ENCODE assay signal across 9 cellular contexts in the genomic region with DNA sequence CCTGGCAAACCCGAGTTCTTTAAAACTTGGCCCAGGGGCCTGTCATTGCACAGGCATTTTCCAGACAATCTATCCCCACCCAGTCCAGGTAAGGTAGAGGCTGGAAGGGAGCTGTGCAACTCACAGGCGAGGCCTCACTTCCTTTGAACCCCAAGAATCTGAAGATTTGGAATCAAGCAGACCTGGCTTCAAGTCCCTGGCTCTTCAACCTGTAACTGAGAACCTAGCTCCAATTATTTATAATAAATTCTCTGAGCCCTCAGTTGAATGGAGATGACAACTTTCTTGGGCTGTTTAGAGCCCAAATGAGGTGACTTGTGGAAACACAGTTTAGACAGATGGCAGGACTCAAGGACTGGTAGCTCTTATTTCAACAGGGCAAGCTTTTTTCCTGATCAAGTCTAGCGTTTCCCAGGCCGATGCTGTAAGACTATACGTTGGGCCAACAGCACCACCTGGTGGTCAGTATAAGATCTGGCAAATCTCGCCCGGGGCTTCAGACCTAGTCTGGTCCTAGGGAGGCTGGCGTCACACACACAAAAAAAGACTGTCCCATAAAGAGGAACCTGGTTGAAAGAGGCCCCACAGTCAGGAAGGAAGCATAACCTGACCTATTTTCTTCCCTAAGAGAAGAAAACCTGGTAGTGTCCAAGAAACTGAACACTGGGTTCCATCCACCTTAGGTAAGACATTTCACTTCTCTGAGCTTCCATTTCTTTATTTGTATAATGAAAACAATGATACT.
DNase-seq lines count a peak whose midpoint lies in the region; ATAC-seq and TF ChIP-seq lines count a peak whose summit lies in the region.
"Had no signal": no experiment of that assay in that cellular context is flagged by ENCODE, and none has a peak within 500 bp of the region (broad histone marks: within the 10 kb centered on the region; RNA-seq: fewer than 3 reads in every experiment).

No MANE protein-coding gene starts in this region.

- POLR2A ChIA-PET in activated CD4-positive, alpha-beta T cell treated with anti-CD3 and anti-CD28 coated beads for 36 hours (lab: Charles Lee): interaction anchor here (0.6 to 1.3 kb wide), 2 partner anchors 102 to 123 kb away, joined by 4 to 5 read pairs; a partner anchor contains a TSS

- H3K9me3 ChIP-seq in colonic mucosa (no peaks in the 10 kb centered on the region), liver (ENCODE audit: control insufficient read depth in 4 of 4, low read length in 3 of 4) (no peaks in the 10 kb centered on the region)

- H3K9ac ChIP-seq in colonic mucosa (ENCODE audit: low read depth in 2 of 2, low read length in 2 of 2) (no peak overlapping the region), liver (ENCODE audit: low read depth in 1 of 2, low read length in 2 of 2) (no peak overlapping the region)

- H3K4me3 ChIP-seq in colonic mucosa: no peak overlapping the region
- no peak overlapping the region for H3K4me3 ChIP-seq in liver (ENCODE audit: low read depth in 1 of 3, low read length in 3 of 3)

- H3K27me3 ChIP-seq in colonic mucosa: no peaks in the 10 kb centered on the region
- H3K27me3 ChIP-seq in liver (ENCODE audit: control insufficient read depth in 4 of 4, insufficient read depth in 4 of 4, low read length in 3 of 4): no peaks in the 10 kb centered on the region

- H3K27ac ChIP-seq in colonic mucosa (no peak overlapping the region), liver (ENCODE audit: low read depth in 1 of 2, low read length in 2 of 2) (no peak overlapping the region)

- intact Hi-C loops in CD14-positive monocyte (cut with micrococcal nuclease) (loop anchor here (2.0 kb wide), 1 partner anchor 123 kb away; a partner anchor contains a TSS), colonic mucosa (cut with DNase I) (loop anchor here (2.0 to 10.0 kb wide), 2 partner anchors 123 to 211 kb away; a partner anchor contains a TSS)
- intact Hi-C loops in activated CD4-positive, alpha-beta T cell treated with anti-CD3 and anti-CD28 coated beads for 36 hours (cut with DNase I, micrococcal nuclease): loop anchor here (1.0 to 5.0 kb wide), 6 partner anchors 35 to 588 kb away; no protein-coding TSS in a partner anchor

- H3K36me3 Mint-ChIP-seq in CD14-positive monocyte: no peaks in the 10 kb centered on the region
- H3K36me3 Mint-ChIP-seq in activated CD4-positive, alpha-beta T cell treated with anti-CD3 and anti-CD28 coated beads for 36 hours (ENCODE audit: low read depth): no peaks in the 10 kb centered on the region

- H3K27me3 Mint-ChIP-seq in CD14-positive monocyte (ENCODE audit: low read depth in 3 of 3): peaks cover 3 to 7% (median 5%) of the 10 kb centered on the region in 3 donors
- H3K27me3 Mint-ChIP-seq in activated CD4-positive, alpha-beta T cell treated with anti-CD3 and anti-CD28 coated beads for 36 hours: no peaks in the 10 kb centered on the region

- H3K36me3 ChIP-seq in colonic mucosa: no peaks in the 10 kb centered on the region
- no peaks in the 10 kb centered on the region for H3K36me3 ChIP-seq in liver (ENCODE audit: control insufficient read depth in 4 of 4, insufficient read depth in 3 of 4, low read depth in 1 of 4, low read length in 3 of 4)

- no peak overlapping the region for H3K27ac Mint-ChIP-seq in CD14-positive monocyte
- no peak overlapping the region for H3K27ac Mint-ChIP-seq in activated CD4-positive, alpha-beta T cell treated with anti-CD3 and anti-CD28 coated beads for 36 hours
- H3K27ac Mint-ChIP-seq: T-helper 1 cell treated with Interleukin-12 subunit alpha and Interleukin-12 subunit beta and Interleukin-4 antibody, amounts not matched to agents 30 μg/mL and 1 μg/mL, for 36 hours had no signal

- no peaks in the 10 kb centered on the region for H3K4me1 ChIP-seq in colonic mucosa
- no peaks in the 10 kb centered on the region for H3K4me1 ChIP-seq in liver (ENCODE audit: control insufficient read depth in 4 of 4, insufficient read depth in 4 of 4, low read length in 3 of 4)

- H3K4me1 Mint-ChIP-seq in CD14-positive monocyte: peaks cover 11% of the 10 kb centered on the region
- peaks cover 3% of the 10 kb centered on the region for H3K4me1 Mint-ChIP-seq in activated CD4-positive, alpha-beta T cell treated with anti-CD3 and anti-CD28 coated beads for 36 hours

- 17% methylated on average over 8 of the region's 8 CpGs for WGBS in liver

- TF ChIP-seq RAD21 in liver (IDR thresholded peaks at IDR 0.05): peak; percentile 86 to 91

- TF ChIP-seq CTCF in CD14-positive monocyte (IDR thresholded peaks at IDR 0.05): peak; percentile 86
- peak; percentile 75 for TF ChIP-seq CTCF in colonic mucosa (IDR thresholded peaks at IDR 0.05)
- TF ChIP-seq CTCF in liver (IDR thresholded peaks at IDR 0.05; ENCODE audit: low read depth, low read length, missing input control): peak; percentile 76

- H3K9me3 Mint-ChIP-seq in CD14-positive monocyte: peaks cover 0 to 7% (median 0%) of the 10 kb centered on the region in 7 donors
- H3K9me3 Mint-ChIP-seq in activated CD4-positive, alpha-beta T cell treated with anti-CD3 and anti-CD28 coated beads for 36 hours (ENCODE audit: low read depth): no peaks in the 10 kb centered on the region

- ATAC-seq in GM19372 (IDR thresholded peaks at IDR 0.05; ENCODE audit: low read depth, unreplicated experiment) (peak; percentile 93), HG03457 (IDR thresholded peaks at IDR 0.05; ENCODE audit: unreplicated experiment) (peak; percentile 88)
- ATAC-seq in activated CD4-positive, alpha-beta T cell treated with anti-CD3 and anti-CD28 coated beads for 36 hours: peak; percentile 95

- CTCF ChIA-PET in activated CD4-positive, alpha-beta T cell treated with anti-CD3 and anti-CD28 coated beads for 36 hours (lab: Charles Lee): interaction anchor here (0.6 to 6.9 kb wide), 75 partner anchors 9 to 1190 kb away, joined by 3 to 109 read pairs (median 4); a partner anchor contains a TSS

- DNase-seq in CD14-positive monocyte (ENCODE audit: low spot score) (peak; percentile 83), NCI-H524 (lab: John Stamatoyannopoulos, UW) (peak; percentile 90 to 95), colonic mucosa (peak; percentile 77)
- peak; percentile 89 for DNase-seq in activated CD4-positive, alpha-beta T cell treated with anti-CD3 and anti-CD28 coated beads for 36 hours
- DNase-seq in stimulated activated CD4-positive, alpha-beta T cell treated with anti-CD3 and anti-CD28 coated beads, TNF-alpha, amount 100 ng/mL, for 4 hours (ENCODE audit: low read depth in 3 of 3): peak; percentile 38 to 60 (median 40)

- H3K4me3 Mint-ChIP-seq in CD14-positive monocyte: no peak overlapping the region
- H3K4me3 Mint-ChIP-seq in activated CD4-positive, alpha-beta T cell treated with anti-CD3 and anti-CD28 coated beads for 36 hours: no peak overlapping the region
- H3K4me3 Mint-ChIP-seq: T-helper 1 cell treated with Interleukin-12 subunit alpha and Interleukin-12 subunit beta and Interleukin-4 antibody, amounts not matched to agents 30 μg/mL and 1 μg/mL, for 36 hours had no signal

TF ChIP-seq in liver, 16 proteins besides CTCF, POLR2A, EP300 and RAD21 (continues in another document):
- TF ChIP-seq, protein P1, sequence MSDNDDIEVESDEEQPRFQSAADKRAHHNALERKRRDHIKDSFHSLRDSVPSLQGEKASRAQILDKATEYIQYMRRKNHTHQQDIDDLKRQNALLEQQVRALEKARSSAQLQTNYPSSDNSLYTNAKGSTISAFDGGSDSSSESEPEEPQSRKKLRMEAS (IDR thresholded peaks at IDR 0.05): no peak
- no peak for TF ChIP-seq JUND (IDR thresholded peaks at IDR 0.05)
- TF ChIP-seq NR2F2 (IDR thresholded peaks at IDR 0.05): no peak
- TF ChIP-seq, protein P2, sequence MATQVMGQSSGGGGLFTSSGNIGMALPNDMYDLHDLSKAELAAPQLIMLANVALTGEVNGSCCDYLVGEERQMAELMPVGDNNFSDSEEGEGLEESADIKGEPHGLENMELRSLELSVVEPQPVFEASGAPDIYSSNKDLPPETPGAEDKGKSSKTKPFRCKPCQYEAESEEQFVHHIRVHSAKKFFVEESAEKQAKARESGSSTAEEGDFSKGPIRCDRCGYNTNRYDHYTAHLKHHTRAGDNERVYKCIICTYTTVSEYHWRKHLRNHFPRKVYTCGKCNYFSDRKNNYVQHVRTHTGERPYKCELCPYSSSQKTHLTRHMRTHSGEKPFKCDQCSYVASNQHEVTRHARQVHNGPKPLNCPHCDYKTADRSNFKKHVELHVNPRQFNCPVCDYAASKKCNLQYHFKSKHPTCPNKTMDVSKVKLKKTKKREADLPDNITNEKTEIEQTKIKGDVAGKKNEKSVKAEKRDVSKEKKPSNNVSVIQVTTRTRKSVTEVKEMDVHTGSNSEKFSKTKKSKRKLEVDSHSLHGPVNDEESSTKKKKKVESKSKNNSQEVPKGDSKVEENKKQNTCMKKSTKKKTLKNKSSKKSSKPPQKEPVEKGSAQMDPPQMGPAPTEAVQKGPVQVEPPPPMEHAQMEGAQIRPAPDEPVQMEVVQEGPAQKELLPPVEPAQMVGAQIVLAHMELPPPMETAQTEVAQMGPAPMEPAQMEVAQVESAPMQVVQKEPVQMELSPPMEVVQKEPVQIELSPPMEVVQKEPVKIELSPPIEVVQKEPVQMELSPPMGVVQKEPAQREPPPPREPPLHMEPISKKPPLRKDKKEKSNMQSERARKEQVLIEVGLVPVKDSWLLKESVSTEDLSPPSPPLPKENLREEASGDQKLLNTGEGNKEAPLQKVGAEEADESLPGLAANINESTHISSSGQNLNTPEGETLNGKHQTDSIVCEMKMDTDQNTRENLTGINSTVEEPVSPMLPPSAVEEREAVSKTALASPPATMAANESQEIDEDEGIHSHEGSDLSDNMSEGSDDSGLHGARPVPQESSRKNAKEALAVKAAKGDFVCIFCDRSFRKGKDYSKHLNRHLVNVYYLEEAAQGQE (IDR thresholded peaks at IDR 0.05): no peak
- TF ChIP-seq HNF4G (IDR thresholded peaks at IDR 0.05): no peak
- no peak for TF ChIP-seq FOXA2 (IDR thresholded peaks at IDR 0.05)
- no peak for TF ChIP-seq HNF4A (conservative IDR thresholded peaks at IDR 0.05)
- no peak for TF ChIP-seq FOXA1 (IDR thresholded peaks at IDR 0.05)
- no peak for TF ChIP-seq YY1 (IDR thresholded peaks at IDR 0.05)
- TF ChIP-seq TAF1 (conservative IDR thresholded peaks at IDR 0.05): no peak
- no peak for TF ChIP-seq EGR1 (IDR thresholded peaks at IDR 0.05; ENCODE audit: low read depth in 2 of 2)
- no peak for TF ChIP-seq RXRA (IDR thresholded peaks at IDR 0.05)

Comparison
In these comparisons a context has a peak if more than half of its experiments do, and no peak if none do; other contexts are left out.
1. DNase-seq: peak in every context shown above with its lines; median percentile 92 in NCI-H524; 89 in activated CD4-positive, alpha-beta T cell treated with anti-CD3 and anti-CD28 coated beads for 36 hours; 83 in CD14-positive monocyte; 77 in colonic mucosa; 40 in stimulated activated CD4-positive, alpha-beta T cell treated with anti-CD3 and anti-CD28 coated beads, TNF-alpha, amount 100 ng/mL, for 4 hours.